Comparison of ENCODE assay signal across 11 cellular contexts in genomic region chr11:12207384-12208150, GRCh38.
DNase-seq lines count a peak whose midpoint lies in the region; ATAC-seq, FAIRE-seq and TF ChIP-seq lines count a peak whose summit lies in the region.
"Had no signal": no experiment of that assay in that cellular context is flagged by ENCODE, and none has a peak within 500 bp of the region (broad histone marks: within the 10 kb centered on the region; RNA-seq: fewer than 3 reads in every experiment).

No MANE protein-coding gene starts in this region.

- H3K4me1 Mint-ChIP-seq in MCF 10A (ENCODE audit: insufficient read depth, unreplicated experiment) = peaks cover 9% of the 10 kb centered on the region
- peaks cover 28% of the 10 kb centered on the region for H3K4me1 Mint-ChIP-seq in activated naive CD8-positive, alpha-beta T cell treated with anti-CD3 and anti-CD28 coated beads for 36 hours
- H3K4me1 Mint-ChIP-seq in progenitor cell of endocrine pancreas (ENCODE audit: low read depth) = peaks cover 2% of the 10 kb centered on the region

- peaks cover 68% of the 10 kb centered on the region for H3K79me2 ChIP-seq in mammary epithelial cell (ENCODE audit: insufficient read depth, low read length)

- no peak overlapping the region for H2AFZ ChIP-seq in mammary epithelial cell (ENCODE audit: low read depth, low read length)

- no peaks in the 10 kb centered on the region for H3K9me3 Mint-ChIP-seq in MCF 10A (ENCODE audit: unreplicated experiment)
- peaks cover 4% of the 10 kb centered on the region for H3K9me3 Mint-ChIP-seq in activated naive CD8-positive, alpha-beta T cell treated with anti-CD3 and anti-CD28 coated beads for 36 hours
- H3K9me3 Mint-ChIP-seq in progenitor cell of endocrine pancreas (ENCODE audit: low read depth) = no peaks in the 10 kb centered on the region

- BruUV-seq in MCF 10A (replicated peaks; lab: Mats Ljungman, UMichigan) = no TSS peak
- no TSS peak for BruUV-seq in mammary epithelial cell (replicated peaks; lab: Mats Ljungman, UMichigan)

- 74% methylated on average over 9 of the region's 9 CpGs for WGBS in mammary epithelial cell (ENCODE audit: low coverage, missing lambda C conversion rate)

- H3K4me3 Mint-ChIP-seq in MCF 10A (ENCODE audit: unreplicated experiment) (no peak overlapping the region), progenitor cell of endocrine pancreas (ENCODE audit: low read depth) (no peak overlapping the region)
- no peak overlapping the region for H3K4me3 Mint-ChIP-seq in activated naive CD8-positive, alpha-beta T cell treated with anti-CD3 and anti-CD28 coated beads for 36 hours

- H4K20me1 ChIP-seq in mammary epithelial cell (ENCODE audit: insufficient read depth, low read length) = no peaks in the 10 kb centered on the region
- H4K20me1 ChIP-seq: BLaER1 had no signal

- H3K27ac ChIP-seq in mammary epithelial cell (ENCODE audit: insufficient read depth, low read depth, low read length) = no peak overlapping the region
- H3K27ac ChIP-seq: BLaER1 had no signal

- H3K4me1 ChIP-seq in mammary epithelial cell (ENCODE audit: insufficient read depth, low read length) (peaks cover 18% of the 10 kb centered on the region), mucosa of descending colon (ENCODE audit: low read depth) (peaks cover 5% of the 10 kb centered on the region)

- ATAC-seq in mucosa of descending colon = peak; percentile 94
- no peak for ATAC-seq in HG03139 (IDR thresholded peaks at IDR 0.05; ENCODE audit: unreplicated experiment)

- POLR2A ChIA-PET in MCF 10A (lab: Yijun Ruan, JAX) = interaction anchor here (0.6 to 1.7 kb wide), 3 partner anchors 9 to 17 kb away, joined by 3 to 11 read pairs (median 3); no protein-coding TSS in a partner anchor

- H3K36me3 Mint-ChIP-seq in MCF 10A (ENCODE audit: insufficient read depth, unreplicated experiment) (peaks cover 32% of the 10 kb centered on the region), progenitor cell of endocrine pancreas (ENCODE audit: insufficient read depth) (no peaks in the 10 kb centered on the region)
- peaks cover 64% of the 10 kb centered on the region for H3K36me3 Mint-ChIP-seq in activated naive CD8-positive, alpha-beta T cell treated with anti-CD3 and anti-CD28 coated beads for 36 hours

- H3K27ac Mint-ChIP-seq in MCF 10A (ENCODE audit: low read depth, unreplicated experiment) (peak overlapping the region; percentile 32), progenitor cell of endocrine pancreas (no peak overlapping the region)
- H3K27ac Mint-ChIP-seq in activated naive CD8-positive, alpha-beta T cell treated with anti-CD3 and anti-CD28 coated beads for 36 hours = peak overlapping the region; percentile 70

- FAIRE-seq in urothelium cell line (lab: Jason Lieb, UNC) = no peak

- CTCF ChIA-PET in MCF 10A (lab: Yijun Ruan, JAX) = interaction anchor here (1.3 to 1.7 kb wide), 3 partner anchors 30 to 160 kb away, joined by 3 to 6 read pairs (median 5); no protein-coding TSS in a partner anchor
- CTCF ChIA-PET in mammary epithelial cell (lab: Charles Lee; ENCODE audit: low non-redundant PET) = no interaction called here

- intact Hi-C loops in MCF 10A (cut with micrococcal nuclease) = loop anchor here (10.0 kb wide), 1 partner anchor 1057 kb away; no protein-coding TSS in a partner anchor
- intact Hi-C loops in mammary epithelial cell (cut with micrococcal nuclease) = no loop called here
- intact Hi-C loops in mucosa of descending colon (cut with DNase I, micrococcal nuclease) = no loop called here

- H3K4me2 ChIP-seq in mammary epithelial cell (ENCODE audit: insufficient read depth, low read depth, low read length) = no peak overlapping the region
- H3K4me2 ChIP-seq: BLaER1 had no signal

- in situ Hi-C loops in mammary epithelial cell (cut with MboI; ENCODE audit: low sequenced_read_pairs in 2 of 2) = no loop called here

- H3K27me3 ChIP-seq in mammary epithelial cell (ENCODE audit: insufficient read depth, low read length) = no peaks in the 10 kb centered on the region
- H3K27me3 ChIP-seq: BLaER1 had no signal

- dilution Hi-C loops in mammary epithelial cell (cut with HindIII; ENCODE audit: low sequenced_read_pairs) = no loop called here

- no peak for TF ChIP-seq CTCF in MCF 10A (IDR thresholded peaks at IDR 0.05; ENCODE audit: unreplicated experiment)
- TF ChIP-seq CTCF in mammary epithelial cell (conservative IDR thresholded peaks at IDR 0.05 in 1 of 2, IDR thresholded peaks at IDR 0.05 in 1 of 2; ENCODE audit: extremely low read depth in 1 of 2, insufficient read depth in 1 of 2, low read depth in 1 of 2, low read length in 2 of 2) = no peak
- no peak for TF ChIP-seq CTCF in mucosa of descending colon (IDR thresholded peaks at IDR 0.05)
- TF ChIP-seq CTCF in progenitor cell of endocrine pancreas (IDR thresholded peaks at IDR 0.05; ENCODE audit: unreplicated experiment) = no peak

- peaks cover 70% of the 10 kb centered on the region for H3K36me3 ChIP-seq in mammary epithelial cell (ENCODE audit: insufficient read depth, low read length)
- H3K36me3 ChIP-seq in mucosa of descending colon (ENCODE audit: low read depth) = no peaks in the 10 kb centered on the region
- H3K36me3 ChIP-seq: BLaER1 had no signal

- H3K9me3 ChIP-seq in mammary epithelial cell (replicated peaks; ENCODE audit: insufficient read depth, low read length) (no peaks in the 10 kb centered on the region), mucosa of descending colon (no peaks in the 10 kb centered on the region)
- H3K9me3 ChIP-seq: BLaER1 had no signal

- H3K27me3 Mint-ChIP-seq in MCF 10A (ENCODE audit: insufficient read depth, unreplicated experiment) (no peaks in the 10 kb centered on the region), progenitor cell of endocrine pancreas (no peaks in the 10 kb centered on the region)
- H3K27me3 Mint-ChIP-seq in activated naive CD8-positive, alpha-beta T cell treated with anti-CD3 and anti-CD28 coated beads for 36 hours = no peaks in the 10 kb centered on the region

- H3K9ac ChIP-seq in mammary epithelial cell (ENCODE audit: insufficient read depth, low read length) = no peak overlapping the region
- H3K9ac ChIP-seq: BLaER1 had no signal

- no peak overlapping the region for H3K4me3 ChIP-seq in mammary epithelial cell (replicated peaks in 1 of 3; ENCODE audit: insufficient read depth in 1 of 3, low read depth in 2 of 3, low read length in 3 of 3)
- no peak overlapping the region for H3K4me3 ChIP-seq in mucosa of descending colon
- H3K4me3 ChIP-seq: BLaER1 had no signal

- DNase-seq in MCF 10A (ENCODE audit: unreplicated experiment) (no peak), mammary epithelial cell (no peak), mucosa of descending colon (peak in 1 of 3 donors; percentile 70), urothelium cell line (ENCODE audit: low spot score) (peak; percentile 21), NCI-H748 (lab: John Stamatoyannopoulos, UW; ENCODE audit: unreplicated experiment) (no peak), progenitor cell of endocrine pancreas (ENCODE audit: low spot score, unreplicated experiment) (no peak)
- peak; percentile 53 for DNase-seq in activated naive CD8-positive, alpha-beta T cell treated with anti-CD3 and anti-CD28 coated beads for 36 hours
- DNase-seq: hypothalamus, SIG-M5 had no signal

Comparison
In these comparisons a context has a peak if more than half of its experiments do, and no peak if none do; other contexts are left out.
1. DNase-seq: peak in activated naive CD8-positive, alpha-beta T cell treated with anti-CD3 and anti-CD28 coated beads for 36 hours (single experiment) and urothelium cell line (single experiment); none in MCF 10A (single experiment), mammary epithelial cell (single experiment), NCI-H748 (single experiment) and progenitor cell of endocrine pancreas (single experiment).